ENCODE assay signal across 21 cellular contexts in the genomic region with DNA sequence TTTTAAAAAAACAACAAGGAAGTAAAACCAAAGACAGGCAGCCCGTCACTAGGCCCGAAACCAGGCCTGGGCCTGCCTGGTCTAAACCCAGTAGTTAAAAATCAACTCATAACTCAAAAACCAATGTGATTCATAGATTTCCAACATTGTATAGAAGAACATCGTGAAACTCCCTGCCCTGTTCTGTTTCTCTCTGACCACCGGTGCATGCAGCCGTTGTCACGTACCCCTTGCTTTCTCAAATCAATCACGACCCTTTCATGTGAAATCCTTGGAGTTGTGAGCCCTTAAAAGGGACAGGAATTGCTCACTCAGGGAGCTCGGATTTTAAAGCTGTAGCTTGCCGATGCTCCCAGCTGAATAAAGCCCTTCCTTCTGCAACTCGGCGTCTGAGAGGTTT.
"Had no signal": no experiment of that assay in that cellular context is flagged by ENCODE, and none has a peak within 500 bp of the region (broad histone marks: within the 10 kb centered on the region; RNA-seq: fewer than 3 reads in every experiment).

No MANE protein-coding gene starts in this region.

- H3K27me3 ChIP-seq: esophagus muscularis mucosa, foreskin keratinocyte, right lobe of liver, testis, transverse colon had no signal

- H3K27ac ChIP-seq: esophagus muscularis mucosa, foreskin keratinocyte, right lobe of liver, testis, transverse colon had no signal

- H3K36me3 ChIP-seq: esophagus muscularis mucosa, right lobe of liver, transverse colon had no signal

- H3K4me1 Mint-ChIP-seq: central memory CD8-positive, alpha-beta T cell; endodermal cell; mesothelial cell of epicardium had no signal

- DNase-seq: activated CD4-positive, alpha-beta T cell treated with anti-CD3 and anti-CD28 coated beads for 4 hours; activated CD4-positive, alpha-beta T cell treated with anti-CD3 and anti-CD28 coated beads, Interleukin-2, amount 50 U/mL, for 4 hours; activated effector memory CD4-positive, alpha-beta T cell treated with Interleukin-2 at 50 U/mL for 16 hours; activated naive CD4-positive, alpha-beta T cell treated with Interleukin-2 at 50 U/mL for 16 hours; activated T-cell treated with anti-CD3 and anti-CD28 coated beads for 4 hours; anterior cingulate cortex; endodermal cell; left colon; mammary epithelial cell; naive B cell; right lobe of liver; stimulated activated CD4-positive, alpha-beta T cell treated with anti-CD3 and anti-CD28 coated beads, Interleukin-2, amount 100 ng/mL, for 48 hours; stimulated activated naive CD8-positive, alpha-beta T cell treated with anti-CD3 and anti-CD28 coated beads, Interleukin-15, Interleukin-2, amounts not matched to agents 100 U/mL and 50 U/mL, for 24 hours; testis; transverse colon had no signal

- ATAC-seq: foreskin keratinocyte; left colon; right lobe of liver; stimulated activated naive CD8-positive, alpha-beta T cell treated with anti-CD3 and anti-CD28 coated beads, Interleukin-15, Interleukin-2, amounts not matched to agents 100 U/mL and 50 U/mL, for 24 hours had no signal

- H3K27ac Mint-ChIP-seq: activated naive CD8-positive, alpha-beta T cell; dendritic cell treated with granulocyte-macrophage colony-stimulating factor and Interleukin-4, amounts not matched to agents 40 ng/mL and 50 ng/mL, for 4 days; endodermal cell; mesothelial cell of epicardium; naive B cell had no signal

- H3K27me3 Mint-ChIP-seq: dendritic cell treated with granulocyte-macrophage colony-stimulating factor and Interleukin-4, amounts not matched to agents 40 ng/mL and 50 ng/mL, for 4 days had no signal

- H3K36me3 Mint-ChIP-seq: mesothelial cell of epicardium had no signal

- H3K4me3 Mint-ChIP-seq: activated naive CD8-positive, alpha-beta T cell; central memory CD8-positive, alpha-beta T cell; dendritic cell treated with granulocyte-macrophage colony-stimulating factor and Interleukin-4, amounts not matched to agents 40 ng/mL and 50 ng/mL, for 4 days; endodermal cell; mesothelial cell of epicardium; naive B cell had no signal

- H3K4me1 ChIP-seq: esophagus muscularis mucosa, right lobe of liver, testis, transverse colon had no signal

- H3K9me3 ChIP-seq: right lobe of liver, testis had no signal

- H3K4me3 ChIP-seq: esophagus muscularis mucosa, right lobe of liver, testis, transverse colon had no signal
